In genomic region chr1:192810253-192810880, GRCh38 we compare ENCODE assay signal across 7 cellular contexts. TPM values are rescaled to one million over a fixed set of nuclear protein-coding genes. Genes with fewer than 3 reads are reported as not detected.
DNase-seq lines count a peak whose midpoint lies in the region; ATAC-seq lines count a peak whose summit lies in the region.

No MANE protein-coding gene starts in this region.

- peak overlapping the region in 5 of 7 experiments; percentile 54 to 77 (median 62) for H3K4me3 ChIP-seq in skin epidermis

- DNase-seq in UCSD-AML1 (lab: John Stamatoyannopoulos, UW; ENCODE audit: unreplicated experiment) (peak; percentile 44), germinal center (ENCODE audit: low spot score) (peak; percentile 10), A172 (ENCODE audit: low spot score) (no peak)

- ATAC-seq in GM18858 (IDR thresholded peaks at IDR 0.05; ENCODE audit: unreplicated experiment), result peak; percentile 24
- peak; percentile 28 for ATAC-seq in HG03159 (IDR thresholded peaks at IDR 0.05; ENCODE audit: unreplicated experiment)
- no peak for ATAC-seq in HG03521 (IDR thresholded peaks at IDR 0.05; ENCODE audit: unreplicated experiment)

- peak overlapping the region in 14 of 21 experiments; percentile 21 to 94 (median 87) for H3K27ac ChIP-seq in skin epidermis

RNA-seq across cellular contexts. Expression of gene RGS2, which starts 1.5 kb away (rescaled TPM):
- total RNA-seq in A172 (2014; rRNA removed; shearing (Covaris generic)), result 1.5 and 3.8 TPM in 2 replicates
